ENCODE assay signal across 12 cellular contexts in genomic region chr17:20998571-20999043, GRCh38. TPM values are rescaled to one million over a fixed set of nuclear protein-coding genes. Genes with fewer than 3 reads are reported as not detected.
DNase-seq lines count a peak whose midpoint lies in the region; ATAC-seq, FAIRE-seq and TF ChIP-seq lines count a peak whose summit lies in the region.
"Had no signal": no experiment of that assay in that cellular context is flagged by ENCODE, and none has a peak within 500 bp of the region (broad histone marks: within the 10 kb centered on the region; RNA-seq: fewer than 3 reads in every experiment).

No MANE protein-coding gene starts in this region.

- no peaks in the 10 kb centered on the region for H3K9me3 ChIP-seq in hepatocyte (ENCODE audit: low read depth)
- H3K9me3 ChIP-seq in subcutaneous abdominal adipose tissue (ENCODE audit: control insufficient read depth in 5 of 5, low read length in 5 of 5): no peaks in the 10 kb centered on the region
- H3K9me3 ChIP-seq in kidney (ENCODE audit: control insufficient read depth in 1 of 2, low read length in 2 of 2): no peaks in the 10 kb centered on the region

- H3K9me3 Mint-ChIP-seq in activated naive CD4-positive, alpha-beta T cell treated with anti-CD3 and anti-CD28 coated beads, Interleukin-2, amount 10 ng/mL, durations not matched to agents 7 days and 5 days: no peaks in the 10 kb centered on the region
- H3K9me3 Mint-ChIP-seq in activated T-helper 17 cell treated with anti-CD3 and anti-CD28 coated beads, Interleukin-2, amount 50 U/mL, for 72 hours: no peaks in the 10 kb centered on the region

- intact Hi-C loops in kidney (cut with DNase I): no loop called here

- H2AFZ ChIP-seq in hepatocyte: no peak overlapping the region

- H3K36me3 ChIP-seq in hepatocyte (replicated peaks; ENCODE audit: insufficient read depth, low read depth) (no peaks in the 10 kb centered on the region), subcutaneous abdominal adipose tissue (ENCODE audit: control insufficient read depth in 5 of 5, insufficient read depth in 5 of 5, low read length in 5 of 5) (peaks cover 0 to 50% (median 44%) of the 10 kb centered on the region in 5 donors), kidney (ENCODE audit: control insufficient read depth in 1 of 2, insufficient read depth in 2 of 2, low read length in 2 of 2) (peaks cover 15 to 17% of the 10 kb centered on the region in 2 donors)

- peaks cover 36% of the 10 kb centered on the region for H3K36me3 Mint-ChIP-seq in activated naive CD4-positive, alpha-beta T cell treated with anti-CD3 and anti-CD28 coated beads, Interleukin-2, amount 10 ng/mL, durations not matched to agents 7 days and 5 days
- peaks cover 45% of the 10 kb centered on the region for H3K36me3 Mint-ChIP-seq in activated T-helper 17 cell treated with anti-CD3 and anti-CD28 coated beads, Interleukin-2, amount 50 U/mL, for 72 hours (ENCODE audit: low read depth)

- no peak overlapping the region for H3K4me3 Mint-ChIP-seq in activated naive CD4-positive, alpha-beta T cell treated with anti-CD3 and anti-CD28 coated beads, Interleukin-2, amount 10 ng/mL, durations not matched to agents 7 days and 5 days
- H3K4me3 Mint-ChIP-seq in activated T-helper 17 cell treated with anti-CD3 and anti-CD28 coated beads, Interleukin-2, amount 50 U/mL, for 72 hours: peak overlapping the region; percentile 29

- TF ChIP-seq CTCF in hepatocyte (IDR thresholded peaks at IDR 0.05; ENCODE audit: poor library complexity) (no peak), kidney (IDR thresholded peaks at IDR 0.05; ENCODE audit: borderline replicate concordance, extremely low read depth, insufficient read depth) (no peak)

- peaks cover 49% of the 10 kb centered on the region for H4K20me1 ChIP-seq in hepatocyte (ENCODE audit: insufficient read depth, poor library complexity, severe bottlenecking)

- no peaks in the 10 kb centered on the region for H3K27me3 Mint-ChIP-seq in activated naive CD4-positive, alpha-beta T cell treated with anti-CD3 and anti-CD28 coated beads, Interleukin-2, amount 10 ng/mL, durations not matched to agents 7 days and 5 days
- H3K27me3 Mint-ChIP-seq in activated T-helper 17 cell treated with anti-CD3 and anti-CD28 coated beads, Interleukin-2, amount 50 U/mL, for 72 hours: no peaks in the 10 kb centered on the region

- H3K27ac ChIP-seq in hepatocyte (no peak overlapping the region), subcutaneous abdominal adipose tissue (ENCODE audit: low read depth, low read length) (peak overlapping the region; percentile 57), kidney (ENCODE audit: low read depth in 2 of 2, low read length in 2 of 2) (no peak overlapping the region)
- H3K27ac ChIP-seq: epithelial cell of prostate, skin epidermis had no signal

- H3K27ac Mint-ChIP-seq in activated naive CD4-positive, alpha-beta T cell treated with anti-CD3 and anti-CD28 coated beads, Interleukin-2, amount 10 ng/mL, durations not matched to agents 7 days and 5 days: peak overlapping the region; percentile 75
- peak overlapping the region; percentile 80 for H3K27ac Mint-ChIP-seq in activated T-helper 17 cell treated with anti-CD3 and anti-CD28 coated beads, Interleukin-2, amount 50 U/mL, for 72 hours

- H3K79me2 ChIP-seq in hepatocyte: peaks cover 29% of the 10 kb centered on the region

- no peaks in the 10 kb centered on the region for H3K9me2 ChIP-seq in hepatocyte (replicated peaks; ENCODE audit: insufficient read depth)

- H3K27me3 ChIP-seq in hepatocyte (no peaks in the 10 kb centered on the region), subcutaneous abdominal adipose tissue (ENCODE audit: control insufficient read depth in 5 of 5, insufficient read depth in 4 of 5, low read length in 5 of 5) (no peaks in the 10 kb centered on the region)

- no peak for FAIRE-seq in kidney (lab: Jason Lieb, UNC)

- ATAC-seq in activated T-helper 17 cell treated with anti-CD3 and anti-CD28 coated beads, Interleukin-2, amount 50 U/mL, for 72 hours (replicated peaks): peak; percentile 11
- ATAC-seq in GM21723 (IDR thresholded peaks at IDR 0.05; ENCODE audit: unreplicated experiment): no peak

- H3K4me3 ChIP-seq in hepatocyte: no peak overlapping the region
- no peak overlapping the region for H3K4me3 ChIP-seq in subcutaneous abdominal adipose tissue (ENCODE audit: low read depth in 1 of 5, low read length in 5 of 5)
- no peak overlapping the region for H3K4me3 ChIP-seq in kidney (ENCODE audit: low read length in 2 of 2)
- H3K4me3 ChIP-seq: skin epidermis had no signal

- 91% methylated on average over 5 of the region's 5 CpGs for WGBS in hepatocyte (ENCODE audit: low lambda C conversion rate, missing lambda C conversion rate)

- H3K4me1 Mint-ChIP-seq in activated naive CD4-positive, alpha-beta T cell treated with anti-CD3 and anti-CD28 coated beads, Interleukin-2, amount 10 ng/mL, durations not matched to agents 7 days and 5 days: peaks cover 43% of the 10 kb centered on the region
- H3K4me1 Mint-ChIP-seq in activated T-helper 17 cell treated with anti-CD3 and anti-CD28 coated beads, Interleukin-2, amount 50 U/mL, for 72 hours: peaks cover 5% of the 10 kb centered on the region

- CTCF ChIA-PET in activated naive CD4-positive, alpha-beta T cell treated with anti-CD3 and anti-CD28 coated beads, Interleukin-2, amount 10 ng/mL, durations not matched to agents 7 days and 5 days (lab: Charles Lee): interaction anchor here (1.4 kb wide), 1 partner anchor 101 kb away, joined by 3 read pairs; no protein-coding TSS in a partner anchor

- H3K4me1 ChIP-seq in hepatocyte (ENCODE audit: insufficient read depth): no peaks in the 10 kb centered on the region
- peaks cover 2 to 48% (median 38%) of the 10 kb centered on the region in 5 donors for H3K4me1 ChIP-seq in subcutaneous abdominal adipose tissue (ENCODE audit: control insufficient read depth in 5 of 5, insufficient read depth in 5 of 5, low read length in 5 of 5)
- H3K4me1 ChIP-seq in kidney (ENCODE audit: control insufficient read depth in 1 of 2, insufficient read depth in 1 of 2, low read depth in 1 of 2, low read length in 2 of 2): peaks cover 0 to 9% of the 10 kb centered on the region in 2 donors

- H3K9ac ChIP-seq in subcutaneous abdominal adipose tissue (ENCODE audit: low read length in 5 of 5) (no peak overlapping the region), kidney (ENCODE audit: low read length in 2 of 2) (no peak overlapping the region)

- H3K4me2 ChIP-seq in hepatocyte: no peak overlapping the region

- no peak for DNase-seq in activated naive CD4-positive, alpha-beta T cell treated with anti-CD3 and anti-CD28 coated beads, Interleukin-2, amount 10 ng/mL, durations not matched to agents 7 days and 5 days
- no peak for DNase-seq in activated naive CD4-positive, alpha-beta T cell (lab: John Stamatoyannopoulos, UW)
- DNase-seq in hepatocyte (ENCODE audit: low spot score) (peak; percentile 3), kidney (no peak), DMS79 (lab: John Stamatoyannopoulos, UW) (no peak)
- DNase-seq: AML-193, NCI-H446 had no signal

RNA-seq across cellular contexts. Expression of gene USP22, which starts 44.2 kb away (rescaled TPM):
- total RNA-seq in activated T-helper 17 cell treated with anti-CD3 and anti-CD28 coated beads, Interleukin-2, amount 50 U/mL, for 72 hours: 100 to 1,000 TPM; 136 to 143 TPM
- total RNA-seq in hepatocyte (142 and 157 TPM in 2 replicates), kidney (176 TPM)
- polyA plus RNA-seq in hepatocyte (84.0 and 84.9 TPM in 2 replicates), kidney (ENCODE audit: insufficient read depth, low read depth, low replicate concordance) (47.8 TPM)
